In genomic region chr10:28818645-28819036, GRCh38 we compare ENCODE assay signal across 30 cellular contexts.
A peak's percentile ranks its signal among the peaks of the same experiment; 100 is the strongest.
DNase-seq lines count a peak whose midpoint lies in the region; ATAC-seq, FAIRE-seq and TF ChIP-seq lines count a peak whose summit lies in the region.
"Had no signal": no experiment of that assay in that cellular context is flagged by ENCODE, and none has a peak within 500 bp of the region (broad histone marks: within the 10 kb centered on the region; RNA-seq: fewer than 3 reads in every experiment).

No MANE protein-coding gene starts in this region.

- TF ChIP-seq EP300 in A549 (IDR thresholded peaks at IDR 0.05) (no peak), K562 (IDR thresholded peaks at IDR 0.05; ENCODE audit: low read length) (no peak)

- H3K9me3 Mint-ChIP-seq in mesothelial cell of epicardium = no peaks in the 10 kb centered on the region
- H3K9me3 Mint-ChIP-seq in natural killer cell treated with Interleukin-12 subunit alpha and Interleukin-12 subunit beta and Interleukin-15 and Interleukin-18, amount 100 ng/mL, for 72 hours = no peaks in the 10 kb centered on the region
- no peaks in the 10 kb centered on the region for H3K9me3 Mint-ChIP-seq in activated T-helper 2 cell treated with anti-CD3 and anti-CD28 coated beads, Interferon-gamma antibody, Interleukin-2, Interleukin-4, amounts not matched to agents 10 μg/mL and 5 μg/mL and 100 μg/mL, durations not matched to agents 14 hours and 24 hours and 36 hours
- H3K9me3 Mint-ChIP-seq: activated CD4-positive, alpha-beta T cell treated with anti-CD3 and anti-CD28 coated beads, Interleukin-2, amount 10 ng/mL, durations not matched to agents 24 days and 14 days; activated naive CD4-positive, alpha-beta T cell treated with anti-CD3 and anti-CD28 coated beads, Interleukin-2, amount 50 U/mL, for 24 hours had no signal

- peak overlapping the region in 1 of 2 experiments; percentile 21; a peak in 1 of 4 replicates for H3K9ac ChIP-seq in K562 (ENCODE audit: insufficient read depth in 1 of 2, low read depth in 2 of 2, low read length in 2 of 2)

- peak overlapping the region in 1 of 2 experiments; percentile 44; a peak in 2 of 6 replicates for H3K27ac ChIP-seq in A549
- H3K27ac ChIP-seq in HEK293 (ENCODE audit: extremely low read depth, low read depth, low read length) = peak overlapping the region; percentile 79
- 0 out of 3 replicates have a peak overlapping the region, but pooled peaks have one; percentile 15 for H3K27ac ChIP-seq in K562 (ENCODE audit: extremely low read depth, low read depth, low read length)
- no peak overlapping the region for H3K27ac ChIP-seq in RWPE1
- H3K27ac ChIP-seq: brain microvascular endothelial cell, dorsolateral prefrontal cortex, SJCRH30 had no signal

- TF ChIP-seq RAD21 in A549 (conservative IDR thresholded peaks at IDR 0.05 in 1 of 2, IDR thresholded peaks at IDR 0.05 in 1 of 2) = no peak
- TF ChIP-seq RAD21 in K562 (CRISPR knock-in tag; conservative IDR thresholded peaks at IDR 0.05 in 1 of 2, IDR thresholded peaks at IDR 0.05 in 1 of 2) = no peak

- H3K36me3 ChIP-seq in HEK293 (ENCODE audit: control insufficient read depth in 2 of 2, insufficient read depth in 1 of 2, low read length in 2 of 2) (no peaks in the 10 kb centered on the region), K562 (ENCODE audit: control insufficient read depth, insufficient read depth, low read length) (peaks cover 5% of the 10 kb centered on the region; the same call in 1 of the 3 replicates)
- H3K36me3 ChIP-seq: brain microvascular endothelial cell, SJCRH30 had no signal

- peaks cover 19% of the 10 kb centered on the region for H3K4me1 Mint-ChIP-seq in mesothelial cell of epicardium
- H3K4me1 Mint-ChIP-seq in natural killer cell treated with Interleukin-12 subunit alpha and Interleukin-12 subunit beta and Interleukin-15 and Interleukin-18, amount 100 ng/mL, for 72 hours (ENCODE audit: low read depth in 2 of 2) = no peaks in the 10 kb centered on the region
- H3K4me1 Mint-ChIP-seq in activated T-helper 2 cell treated with anti-CD3 and anti-CD28 coated beads, Interferon-gamma antibody, Interleukin-2, Interleukin-4, amounts not matched to agents 10 μg/mL and 5 μg/mL and 100 μg/mL, durations not matched to agents 14 hours and 24 hours and 36 hours (ENCODE audit: low read depth) = no peaks in the 10 kb centered on the region
- H3K4me1 Mint-ChIP-seq: activated CD4-positive, alpha-beta T cell treated with anti-CD3 and anti-CD28 coated beads, Interleukin-2, amount 10 ng/mL, durations not matched to agents 24 days and 14 days; activated naive CD4-positive, alpha-beta T cell treated with anti-CD3 and anti-CD28 coated beads, Interleukin-2, amount 50 U/mL, for 24 hours; CD14-positive monocyte; naive thymus-derived CD4-positive, alpha-beta T cell had no signal

- TF ChIP-seq CTCF in A549 (IDR thresholded peaks at IDR 0.05) (no peak), HEK293 (tag by site-specific recombination; IDR thresholded peaks at IDR 0.05) (no peak), K562 (IDR thresholded peaks at IDR 0.05 in 2 of 3, conservative IDR thresholded peaks at IDR 0.05 in 1 of 3; ENCODE audit: insufficient read depth in 2 of 3, low read depth in 1 of 3, low read length in 3 of 3) (no peak), mesothelial cell of epicardium (IDR thresholded peaks at IDR 0.05; ENCODE audit: unreplicated experiment) (no peak), RWPE1 (conservative IDR thresholded peaks at IDR 0.05; ENCODE audit: low read depth) (no peak)

- no peaks in the 10 kb centered on the region for H3K27me3 ChIP-seq in K562 (ENCODE audit: control insufficient read depth in 2 of 2, insufficient read depth in 2 of 2, low read length in 2 of 2)
- H3K27me3 ChIP-seq: brain microvascular endothelial cell, dorsolateral prefrontal cortex, SJCRH30 had no signal

- no peaks in the 10 kb centered on the region for H3K9me1 ChIP-seq in K562 (ENCODE audit: control insufficient read depth, insufficient read depth, low read length)

- 5% methylated on average over 2 of the region's 2 CpGs for WGBS in A549 (ENCODE audit: missing lambda C conversion rate)
- 13% methylated on average over 2 of the region's 2 CpGs for WGBS in K562 (ENCODE audit: insufficient coverage, low coverage, missing lambda C conversion rate)

- H3K27me3 Mint-ChIP-seq in mesothelial cell of epicardium (ENCODE audit: low read depth) = no peaks in the 10 kb centered on the region
- H3K27me3 Mint-ChIP-seq in natural killer cell treated with Interleukin-12 subunit alpha and Interleukin-12 subunit beta and Interleukin-15 and Interleukin-18, amount 100 ng/mL, for 72 hours = peaks cover 0 to 8% of the 10 kb centered on the region in 2 donors
- no peaks in the 10 kb centered on the region for H3K27me3 Mint-ChIP-seq in activated T-helper 2 cell treated with anti-CD3 and anti-CD28 coated beads, Interferon-gamma antibody, Interleukin-2, Interleukin-4, amounts not matched to agents 10 μg/mL and 5 μg/mL and 100 μg/mL, durations not matched to agents 14 hours and 24 hours and 36 hours (ENCODE audit: low read depth)
- H3K27me3 Mint-ChIP-seq: activated CD4-positive, alpha-beta T cell treated with anti-CD3 and anti-CD28 coated beads, Interleukin-2, amount 10 ng/mL, durations not matched to agents 24 days and 14 days had no signal

- intact Hi-C loops in K562 (cut with micrococcal nuclease) = no loop called here
- intact Hi-C loops in activated T-helper 2 cell treated with anti-CD3 and anti-CD28 coated beads, Interferon-gamma antibody, Interleukin-2, Interleukin-4, amounts not matched to agents 10 μg/mL and 5 μg/mL and 100 μg/mL, durations not matched to agents 14 hours and 24 hours and 36 hours (cut with micrococcal nuclease) = no loop called here

- no peak overlapping the region for H3K4me3 ChIP-seq in A549
- no peak overlapping the region for H3K4me3 ChIP-seq in HEK293 (ENCODE audit: low read depth, low read length)
- H3K4me3 ChIP-seq in K562 = no peak overlapping the region
- H3K4me3 ChIP-seq: dorsolateral prefrontal cortex, SJCRH30 had no signal

- H3K36me3 Mint-ChIP-seq in mesothelial cell of epicardium = no peaks in the 10 kb centered on the region
- no peaks in the 10 kb centered on the region for H3K36me3 Mint-ChIP-seq in natural killer cell treated with Interleukin-12 subunit alpha and Interleukin-12 subunit beta and Interleukin-15 and Interleukin-18, amount 100 ng/mL, for 72 hours
- no peaks in the 10 kb centered on the region for H3K36me3 Mint-ChIP-seq in activated T-helper 2 cell treated with anti-CD3 and anti-CD28 coated beads, Interferon-gamma antibody, Interleukin-2, Interleukin-4, amounts not matched to agents 10 μg/mL and 5 μg/mL and 100 μg/mL, durations not matched to agents 14 hours and 24 hours and 36 hours (ENCODE audit: low read depth)
- H3K36me3 Mint-ChIP-seq: activated naive CD4-positive, alpha-beta T cell treated with anti-CD3 and anti-CD28 coated beads, Interleukin-2, amount 50 U/mL, for 24 hours; CD14-positive monocyte had no signal

- ATAC-seq in A549 (peak in 1 of 2 experiments; percentile 30; a peak in 2 of 6 replicates), K562 (no peak)
- ATAC-seq in natural killer cell treated with Interleukin-12 subunit alpha and Interleukin-12 subunit beta and Interleukin-15 and Interleukin-18, amount 100 ng/mL, for 72 hours = no peak
- ATAC-seq: HepG2; left ventricle myocardium superior; naive thymus-derived CD4-positive, alpha-beta T cell had no signal

- BruUV-seq in K562 (replicated peaks; lab: Mats Ljungman, UMichigan) = no TSS peak

- H3K79me2 ChIP-seq in K562 (ENCODE audit: control insufficient read depth, insufficient read depth, low read length) = peaks cover 19% of the 10 kb centered on the region; the same call in 2 of the 3 replicates

- DNase-seq in A549 (ENCODE audit: low read depth in 1 of 2, low spot score in 1 of 2) (peak in 1 of 2 experiments; percentile 53), K562 (ENCODE audit: extremely low read depth in 1 of 4, low spot score in 3 of 4) (no peak), mesothelial cell of epicardium (ENCODE audit: low spot score in 2 of 2, unreplicated experiment in 2 of 2) (no peak), RWPE1 (ENCODE audit: low spot score) (no peak), G401 (ENCODE audit: low spot score) (no peak)
- no peak for DNase-seq in natural killer cell treated with Interleukin-12 subunit alpha and Interleukin-12 subunit beta and Interleukin-15 and Interleukin-18, amount 100 ng/mL, for 72 hours (ENCODE audit: low spot score)
- no peak for DNase-seq in activated T-helper 2 cell treated with anti-CD3 and anti-CD28 coated beads, Interferon-gamma antibody, Interleukin-2, Interleukin-4, amounts not matched to agents 10 μg/mL and 5 μg/mL and 100 μg/mL, durations not matched to agents 14 hours and 24 hours and 36 hours (ENCODE audit: low spot score)
- DNase-seq: activated CD4-positive, alpha-beta T cell treated with anti-CD3 and anti-CD28 coated beads, Interleukin-2, amount 10 ng/mL, durations not matched to agents 24 days and 14 days; activated CD8-positive, alpha-beta memory T cell treated with anti-CD3 and anti-CD28 coated beads for 24 hours; activated T-cell treated with anti-CD3 and anti-CD28 coated beads for 4 hours; amygdala; brain microvascular endothelial cell; DMS79 treated with DMSO at 0.1 percent for 48 hours; dorsolateral prefrontal cortex; GF-D8; HCEC 1CT; left ventricle myocardium superior; midbrain; naive thymus-derived CD4-positive, alpha-beta T cell; NCI-H1694 treated with DMSO at 0.1 percent for 48 hours; NCI-H226; SJCRH30; stimulated activated CD4-positive, alpha-beta T cell treated with anti-CD3 and anti-CD28 coated beads, Interleukin-4, amount 100 ng/mL, for 24 hours; T1000; trophoblast cell had no signal

- TF ChIP-seq POLR2A in A549 (IDR thresholded peaks at IDR 0.05; ENCODE audit: low read length) (no peak), K562 (conservative IDR thresholded peaks at IDR 0.05) (no peak)

- CTCF ChIA-PET in A549 (lab: Yijun Ruan, JAX) = interaction anchor here (0.6 kb wide), 1 partner anchor 191 kb away, joined by 3 read pairs; no protein-coding TSS in a partner anchor
- CTCF ChIA-PET in HEK293 (lab: Yijun Ruan, JAX) = interaction anchor here (0.6 to 1.4 kb wide), 4 partner anchors 8 to 155 kb away, joined by 3 to 4 read pairs (median 3); no protein-coding TSS in a partner anchor
- CTCF ChIA-PET in K562 (lab: Yijun Ruan, JAX; ENCODE audit: low intra/inter-chr PET ratio) = no interaction called here
- CTCF ChIA-PET in RWPE1 (lab: Yijun Ruan, JAX) = no interaction called here

- FAIRE-seq in A549 (lab: Jason Lieb, UNC) = no peak
- no peak for FAIRE-seq in K562 (lab: Jason Lieb, UNC)
- FAIRE-seq: HepG2, islet of Langerhans had no signal

- no peak overlapping the region for H3K4me3 Mint-ChIP-seq in mesothelial cell of epicardium
- no peak overlapping the region for H3K4me3 Mint-ChIP-seq in natural killer cell treated with Interleukin-12 subunit alpha and Interleukin-12 subunit beta and Interleukin-15 and Interleukin-18, amount 100 ng/mL, for 72 hours
- no peak overlapping the region for H3K4me3 Mint-ChIP-seq in activated T-helper 2 cell treated with anti-CD3 and anti-CD28 coated beads, Interferon-gamma antibody, Interleukin-2, Interleukin-4, amounts not matched to agents 10 μg/mL and 5 μg/mL and 100 μg/mL, durations not matched to agents 14 hours and 24 hours and 36 hours (ENCODE audit: low read depth)
- H3K4me3 Mint-ChIP-seq: activated CD4-positive, alpha-beta T cell treated with anti-CD3 and anti-CD28 coated beads, Interleukin-2, amount 10 ng/mL, durations not matched to agents 24 days and 14 days; activated naive CD4-positive, alpha-beta T cell treated with anti-CD3 and anti-CD28 coated beads, Interleukin-2, amount 50 U/mL, for 24 hours; CD14-positive monocyte; naive thymus-derived CD4-positive, alpha-beta T cell had no signal

- H3K4me2 ChIP-seq in A549 (peak overlapping the region; percentile 34), K562 (ENCODE audit: insufficient read depth, low read length) (no peak overlapping the region)

- POLR2A ChIA-PET in A549 (lab: Yijun Ruan, JAX) = no interaction called here
- POLR2A ChIA-PET in HEK293 (lab: Yijun Ruan, JAX) = interaction anchor here (0.5 kb wide), 1 partner anchor 21 kb away, joined by 7 read pairs; no protein-coding TSS in a partner anchor
- POLR2A ChIA-PET in K562 (lab: Yijun Ruan, JAX) = interaction anchor here (0.7 to 1.1 kb wide), 2 partner anchors 10 to 11 kb away, joined by 4 read pairs; no protein-coding TSS in a partner anchor
- POLR2A ChIA-PET in RWPE1 (lab: Yijun Ruan, JAX; ENCODE audit: low non-redundant PET) = no interaction called here

- no peaks in the 10 kb centered on the region for H3K9me3 ChIP-seq in A549
- no peaks in the 10 kb centered on the region for H3K9me3 ChIP-seq in HEK293 (ENCODE audit: control insufficient read depth, insufficient read depth, low read depth, low read length)
- H3K9me3 ChIP-seq in K562 (replicated peaks; ENCODE audit: control insufficient read depth, insufficient read depth, low read depth, low read length) = peaks cover 5% of the 10 kb centered on the region
- H3K9me3 ChIP-seq: SJCRH30 had no signal

- peak overlapping the region; percentile 65 for H3K27ac Mint-ChIP-seq in mesothelial cell of epicardium
- H3K27ac Mint-ChIP-seq in natural killer cell treated with Interleukin-12 subunit alpha and Interleukin-12 subunit beta and Interleukin-15 and Interleukin-18, amount 100 ng/mL, for 72 hours = no peak overlapping the region
- H3K27ac Mint-ChIP-seq in activated T-helper 2 cell treated with anti-CD3 and anti-CD28 coated beads, Interferon-gamma antibody, Interleukin-2, Interleukin-4, amounts not matched to agents 10 μg/mL and 5 μg/mL and 100 μg/mL, durations not matched to agents 14 hours and 24 hours and 36 hours = no peak overlapping the region
- H3K27ac Mint-ChIP-seq: activated CD4-positive, alpha-beta T cell treated with anti-CD3 and anti-CD28 coated beads, Interleukin-2, amount 10 ng/mL, durations not matched to agents 24 days and 14 days; activated naive CD4-positive, alpha-beta T cell treated with anti-CD3 and anti-CD28 coated beads, Interleukin-2, amount 50 U/mL, for 24 hours; CD14-positive monocyte; naive thymus-derived CD4-positive, alpha-beta T cell had no signal

- H3K4me1 ChIP-seq in A549 (peaks cover 12% of the 10 kb centered on the region; the same call in 2 of the 3 replicates), HEK293 (ENCODE audit: control insufficient read depth, insufficient read depth, low read length) (peaks cover 20% of the 10 kb centered on the region), K562 (replicated peaks in 1 of 2; ENCODE audit: control insufficient read depth in 2 of 2, insufficient read depth in 2 of 2, low read length in 2 of 2) (peaks cover 3 to 26% of the 10 kb centered on the region in 2 experiments)
- H3K4me1 ChIP-seq: SJCRH30 had no signal

- no peaks in the 10 kb centered on the region for H4K20me1 ChIP-seq in K562 (replicated peaks; ENCODE audit: control insufficient read depth, insufficient read depth, low read length)

- in situ Hi-C loops in K562 (cut with MboI) = no loop called here
- in situ Hi-C loops in G401 (cut with HindIII; ENCODE audit: low sequenced_read_pairs) = no loop called here

- H2AFZ ChIP-seq in K562 (ENCODE audit: low read depth, low read length) = peak overlapping the region; percentile 60

Comparison
In these comparisons a context has a peak if more than half of its experiments do, and no peak if none do; other contexts are left out.
1. CTCF ChIA-PET loops: an anchor here in A549 (0.6 kb wide) and HEK293 (0.6 to 1.4 kb wide); none called in K562 and RWPE1.
2. POLR2A ChIA-PET loops: an anchor here in HEK293 (0.5 kb wide) and K562 (0.7 to 1.1 kb wide); none called in A549 and RWPE1.